Comparison of ENCODE assay signal across 8 cellular contexts in the genomic region with DNA sequence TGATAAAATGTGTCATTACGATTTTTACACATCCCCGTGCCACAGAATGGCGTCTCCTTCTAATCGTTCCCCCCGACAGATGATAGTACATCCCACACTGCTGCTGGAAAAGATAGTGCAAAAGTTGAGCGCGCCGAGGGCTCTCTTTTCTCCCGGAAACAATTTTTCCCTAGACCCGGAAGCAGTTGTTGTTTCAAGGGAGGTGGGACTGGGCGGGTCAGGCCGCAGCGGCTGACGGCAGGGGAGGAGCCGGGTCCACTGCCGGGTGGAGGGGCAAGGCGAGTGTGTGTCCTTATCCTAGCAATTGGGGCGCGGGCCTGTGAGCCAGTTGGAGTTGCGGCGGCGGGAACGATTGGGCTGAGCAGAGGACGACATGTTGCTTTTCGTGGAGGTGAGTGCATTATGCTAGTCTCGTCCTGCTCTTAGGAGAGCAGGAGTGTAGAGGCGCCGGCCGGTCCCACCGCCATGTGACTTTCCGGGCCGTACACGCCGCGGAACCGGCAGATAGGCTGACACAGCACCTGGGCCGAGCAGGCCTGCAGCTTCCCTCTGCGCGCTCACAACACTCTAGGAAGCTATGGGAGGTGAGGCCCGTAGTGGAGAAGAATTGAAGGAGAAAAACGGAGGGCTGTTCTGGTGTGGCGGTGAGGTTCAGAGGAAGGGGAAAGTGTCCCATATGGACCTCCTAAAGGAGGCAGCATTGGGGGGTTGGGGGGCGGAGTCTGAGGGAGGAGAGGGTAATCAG. TPM values are rescaled to one million over a fixed set of nuclear protein-coding genes. Genes with fewer than 3 reads are reported as not detected.
A peak's percentile ranks its signal among the peaks of the same experiment; 100 is the strongest.
DNase-seq lines count a peak whose midpoint lies in the region; ATAC-seq, FAIRE-seq and TF ChIP-seq lines count a peak whose summit lies in the region.

Gene LARP4 (plus strand): TSS at position 248 of the 745 bp plus-strand sequence. CDS start 126 bp downstream, at position 374.

- H3K4me2 ChIP-seq in A549, result peak within 1 kb of the TSS; percentile 78

- intact Hi-C loops in breast epithelium (cut with DNase I; ENCODE audit: low total_unique reads), result no loop called here

- DNase-seq in A549 (ENCODE audit: low read depth in 1 of 2, low spot score in 1 of 2) (peak; percentile 96 to 97), NCI-H2196 treated with DMSO at 0.1 percent for 48 hours (lab: John Stamatoyannopoulos, UW; ENCODE audit: unreplicated experiment) (peak; percentile 95), breast epithelium (ENCODE audit: low spot score in 2 of 2) (peak; percentile 89 to 90)

- H3K4me1 ChIP-seq in A549, result peaks cover 45% of the 10 kb centered on the region
- peaks cover 0 to 11% of the 10 kb centered on the region in 2 donors for H3K4me1 ChIP-seq in breast epithelium
- H3K4me1 ChIP-seq in skeletal muscle tissue (ENCODE audit: control insufficient read depth in 3 of 3, insufficient read depth in 3 of 3, low read length in 3 of 3), result peaks cover 2 to 13% (median 12%) of the 10 kb centered on the region in 3 donors

- CTCF ChIA-PET in A549 (lab: Yijun Ruan, JAX), result interaction anchor here (1.2 kb wide), 1 partner anchor 11 kb away, joined by 3 read pairs; no protein-coding TSS in a partner anchor

- TF ChIP-seq POLR2A in A549 (IDR thresholded peaks at IDR 0.05; ENCODE audit: low read length), result peak; percentile 89
- peak; percentile 80 for TF ChIP-seq POLR2A in breast epithelium (IDR thresholded peaks at IDR 0.05)

- ATAC-seq in A549, result peak; percentile 97 to 98
- peak; percentile 93 for ATAC-seq in GM18868 (IDR thresholded peaks at IDR 0.05; ENCODE audit: unreplicated experiment)
- ATAC-seq in HG03108 (IDR thresholded peaks at IDR 0.05; ENCODE audit: unreplicated experiment), result peak; percentile 89

- H3K27ac ChIP-seq in A549, result peak within 1 kb of the TSS; percentile 77 to 95
- H3K27ac ChIP-seq in VCaP, result peak within 1 kb of the TSS; percentile 95
- peak within 1 kb of the TSS; percentile 89 to 91 for H3K27ac ChIP-seq in breast epithelium
- peak within 1 kb of the TSS; percentile 95 for H3K27ac ChIP-seq in skeletal muscle tissue (ENCODE audit: low read depth, low read length)

- H3K27me3 ChIP-seq in breast epithelium (no peaks in the 10 kb centered on the region), skeletal muscle tissue (ENCODE audit: control insufficient read depth in 3 of 3, insufficient read depth in 3 of 3, low read length in 3 of 3) (no peaks in the 10 kb centered on the region)

- H3K9ac ChIP-seq in skeletal muscle tissue (ENCODE audit: low read depth in 1 of 3, low read length in 3 of 3), result peak within 1 kb of the TSS; percentile 92 to 96 (median 93)

- TF ChIP-seq EP300 in A549 (IDR thresholded peaks at IDR 0.05), result no peak

- no peak for FAIRE-seq in A549 (lab: Jason Lieb, UNC)

- H3K9me3 ChIP-seq in A549 (no peaks in the 10 kb centered on the region), breast epithelium (no peaks in the 10 kb centered on the region), iPS-18c (ENCODE audit: control insufficient read depth, insufficient read depth, low read length) (no peaks in the 10 kb centered on the region), skeletal muscle tissue (ENCODE audit: control insufficient read depth in 3 of 3, low read length in 3 of 3) (no peaks in the 10 kb centered on the region)

- POLR2A ChIA-PET in A549 (lab: Yijun Ruan, JAX), result interaction anchor here (1.0 kb wide), 1 partner anchor 178 kb away, joined by 3 read pairs; no protein-coding TSS in a partner anchor

- H3K4me3 ChIP-seq in A549 (peak within 1 kb of the TSS; percentile 91), breast epithelium (peak within 1 kb of the TSS; percentile 76 to 88 (median 78)), iPS-18c (ENCODE audit: insufficient read depth, low read depth, low read length) (peak within 1 kb of the TSS; percentile 95), skeletal muscle tissue (ENCODE audit: low read length in 3 of 3) (peak within 1 kb of the TSS; percentile 92 to 96 (median 93))

- WGBS in A549 (ENCODE audit: missing lambda C conversion rate), result under 1% methylated on average over 43 of the region's 43 CpGs

- H3K36me3 ChIP-seq in breast epithelium (no peaks in the 10 kb centered on the region), skeletal muscle tissue (ENCODE audit: control insufficient read depth in 3 of 3, insufficient read depth in 3 of 3, low read length in 3 of 3) (no peaks in the 10 kb centered on the region)

- TF ChIP-seq RAD21 in A549 (conservative IDR thresholded peaks at IDR 0.05 in 1 of 2, IDR thresholded peaks at IDR 0.05 in 1 of 2), result peak in 1 of 2 experiments; percentile 34; a peak in 1 of 5 replicates

- TF ChIP-seq CTCF in A549 (IDR thresholded peaks at IDR 0.05), result no peak
- no peak for TF ChIP-seq CTCF in VCaP (conservative IDR thresholded peaks at IDR 0.05)
- TF ChIP-seq CTCF in breast epithelium (IDR thresholded peaks at IDR 0.05), result no peak

TF ChIP-seq in A549, 52 proteins besides CTCF, POLR2A, EP300 and RAD21 (continues in another document):
- TF ChIP-seq EHF (CRISPR knock-in tag; IDR thresholded peaks at IDR 0.05) (peak; percentile 22; the same call in 1 of the 2 replicates), RFX5 (IDR thresholded peaks at IDR 0.05) (0 out of 2 replicates have a peak, but pooled peaks have one; percentile 30), GATA3 (IDR thresholded peaks at IDR 0.05; ENCODE audit: borderline replicate concordance) (peak; percentile 20), MAFK (IDR thresholded peaks at IDR 0.05; ENCODE audit: partially characterized antibody) (peak; percentile 79), JUN (IDR thresholded peaks at IDR 0.05) (peak; percentile 83 to 91), MAX (IDR thresholded peaks at IDR 0.05) (peak; percentile 95), SREBF2 (IDR thresholded peaks at IDR 0.05) (no peak), CHD2 (IDR thresholded peaks at IDR 0.05; ENCODE audit: low read length, partially characterized antibody) (peak; percentile 52), PBX3 (IDR thresholded peaks at IDR 0.05) (no peak; the same call in 1 of the 2 replicates), USF2 (IDR thresholded peaks at IDR 0.05) (peak; percentile 58), PHF8 (IDR thresholded peaks at IDR 0.05; ENCODE audit: borderline replicate concordance, low read depth) (peak; percentile 80), ZC3H11A (IDR thresholded peaks at IDR 0.05) (no peak), ZSCAN20 (CRISPR knock-in tag; IDR thresholded peaks at IDR 0.05) (no peak), FOSB (CRISPR knock-in tag; IDR thresholded peaks at IDR 0.05) (peak; percentile 14; the same call in 1 of the 2 replicates), BHLHE40 (IDR thresholded peaks at IDR 0.05; ENCODE audit: low read depth, low read length) (peak; percentile 54), MYC (IDR thresholded peaks at IDR 0.05; ENCODE audit: borderline replicate concordance, low read length) (no peak)
- TF ChIP-seq, protein P1, sequence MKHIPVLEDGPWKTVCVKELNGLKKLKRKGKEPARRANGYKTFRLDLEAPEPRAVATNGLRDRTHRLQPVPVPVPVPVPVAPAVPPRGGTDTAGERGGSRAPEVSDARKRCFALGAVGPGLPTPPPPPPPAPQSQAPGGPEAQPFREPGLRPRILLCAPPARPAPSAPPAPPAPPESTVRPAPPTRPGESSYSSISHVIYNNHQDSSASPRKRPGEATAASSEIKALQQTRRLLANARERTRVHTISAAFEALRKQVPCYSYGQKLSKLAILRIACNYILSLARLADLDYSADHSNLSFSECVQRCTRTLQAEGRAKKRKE (CRISPR knock-in tag; IDR thresholded peaks at IDR 0.05; ENCODE audit: low read depth), result no peak
- TF ChIP-seq, protein P2, sequence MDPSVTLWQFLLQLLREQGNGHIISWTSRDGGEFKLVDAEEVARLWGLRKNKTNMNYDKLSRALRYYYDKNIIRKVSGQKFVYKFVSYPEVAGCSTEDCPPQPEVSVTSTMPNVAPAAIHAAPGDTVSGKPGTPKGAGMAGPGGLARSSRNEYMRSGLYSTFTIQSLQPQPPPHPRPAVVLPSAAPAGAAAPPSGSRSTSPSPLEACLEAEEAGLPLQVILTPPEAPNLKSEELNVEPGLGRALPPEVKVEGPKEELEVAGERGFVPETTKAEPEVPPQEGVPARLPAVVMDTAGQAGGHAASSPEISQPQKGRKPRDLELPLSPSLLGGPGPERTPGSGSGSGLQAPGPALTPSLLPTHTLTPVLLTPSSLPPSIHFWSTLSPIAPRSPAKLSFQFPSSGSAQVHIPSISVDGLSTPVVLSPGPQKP (IDR thresholded peaks at IDR 0.05; ENCODE audit: low read depth, low read length), result no peak

RNA-seq across cellular contexts. Expression of gene LARP4, which starts in this region (rescaled TPM):
- polyA plus RNA-seq in A549 (2011; rRNA removed) (62.1 and 67.8 TPM in 2 replicates), A549 (2017; fragmentation: RNase III; extraction: RNeasy Plus Mini Kit Qiagen cat#74134 plus additional on column Dnase treatment) (36.4 to 40.3 TPM (median 38.2 TPM) in 3 replicates)
- 13.5 and 15.9 TPM in 2 replicates for polyA plus RNA-seq in A549 (2012; cell fraction: cytosol; rRNA removed)
- 9.6 and 11.2 TPM in 2 replicates for polyA plus RNA-seq in A549 (2012; cell fraction: nucleus; rRNA removed)
- polyA minus RNA-seq in A549 (2011; rRNA and poly(A)+ RNA removed), result 44.4 and 51.0 TPM in 2 replicates
- total RNA-seq in breast epithelium (10 to 100 TPM; 34.2 to 61.9 (median 56.3) TPM), skeletal muscle tissue (37.6 TPM)

Comparison
In these comparisons a context has a peak if more than half of its experiments do, and no peak if none do; other contexts are left out.
1. Peak in every context shown above with its lines: DNase-seq, ATAC-seq, H3K4me3 ChIP-seq and H3K27ac ChIP-seq.